Comparison of ENCODE assay signal across 12 cellular contexts in the genomic region with DNA sequence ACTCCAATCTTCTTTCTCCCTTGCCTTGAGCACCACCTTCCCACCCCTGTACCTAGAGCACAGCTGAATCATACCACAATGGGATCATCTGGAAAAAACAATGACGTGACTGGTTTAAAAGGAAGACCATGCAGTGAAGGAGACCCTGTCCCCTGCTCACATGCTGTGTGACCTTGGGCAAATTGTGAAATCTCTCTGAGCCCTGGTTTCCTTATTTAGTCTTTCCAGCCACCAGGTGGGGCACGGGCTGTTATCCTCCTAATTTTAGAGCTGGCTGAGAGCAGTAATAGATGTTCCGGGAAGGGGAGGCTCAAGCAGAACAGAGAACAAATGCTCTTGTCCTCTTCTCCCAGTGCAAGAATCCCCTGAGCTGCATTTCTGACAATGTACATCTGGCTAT.
DNase-seq lines count a peak whose midpoint lies in the region; ATAC-seq and TF ChIP-seq lines count a peak whose summit lies in the region.
"Had no signal": no experiment of that assay in that cellular context is flagged by ENCODE, and none has a peak within 500 bp of the region (broad histone marks: within the 10 kb centered on the region; RNA-seq: fewer than 3 reads in every experiment).

No MANE protein-coding gene starts in this region.

- H3K9me2 ChIP-seq in HCT116 (ENCODE audit: insufficient read depth), result no peaks in the 10 kb centered on the region

- no TSS peak for BruUV-seq in HCT116 (replicated peaks; lab: Mats Ljungman, UMichigan)

- H3K4me2 ChIP-seq in HCT116 (ENCODE audit: low read length), result no peak overlapping the region

- H3K9me3 ChIP-seq in HCT116 (ENCODE audit: control insufficient read depth in 1 of 2, insufficient read depth in 1 of 2, low read depth in 1 of 2, low read length in 2 of 2) (no peaks in the 10 kb centered on the region), T-helper 17 cell (ENCODE audit: control insufficient read depth, low read length, poor library complexity, severe bottlenecking) (no peaks in the 10 kb centered on the region), Peyer's patch (no peaks in the 10 kb centered on the region)

- TF ChIP-seq POLR2A in HCT116 (IDR thresholded peaks at IDR 0.05; ENCODE audit: borderline replicate concordance, extremely low read depth, insufficient read depth, insufficient read length) (no peak), Peyer's patch (IDR thresholded peaks at IDR 0.05) (no peak)

- H3K4me3 ChIP-seq in HCT116 (replicated peaks in 1 of 2; ENCODE audit: low read depth in 1 of 2, low read length in 2 of 2), result no peak overlapping the region
- H3K4me3 ChIP-seq in Peyer's patch, result no peak overlapping the region

- TF ChIP-seq CTCF in HCT116 (IDR thresholded peaks at IDR 0.05 in 2 of 3, conservative IDR thresholded peaks at IDR 0.05 in 1 of 3; ENCODE audit: borderline replicate concordance in 1 of 3, insufficient read depth in 1 of 3, low read depth in 2 of 3, low read length in 2 of 3) (peak; percentile 21 to 41 (median 24); a peak in 3 of 6 replicates), foreskin keratinocyte (conservative IDR thresholded peaks at IDR 0.05) (peak; percentile 34), progenitor cell of endocrine pancreas (IDR thresholded peaks at IDR 0.05; ENCODE audit: unreplicated experiment) (peak; percentile 22), Peyer's patch (IDR thresholded peaks at IDR 0.05) (no peak)

- CTCF ChIA-PET in HCT116 (lab: Charles Lee), result interaction anchor here (0.5 kb wide), 1 partner anchor 426 kb away, joined by 4 read pairs; no protein-coding TSS in a partner anchor

- no peaks in the 10 kb centered on the region for H3K79me2 ChIP-seq in HCT116 (ENCODE audit: insufficient read depth, low read length)

- POLR2A ChIA-PET in HCT116 (lab: Charles Lee), result no interaction called here

- H3K36me3 ChIP-seq in HCT116 (ENCODE audit: control insufficient read depth in 1 of 2, insufficient read depth in 2 of 2, low read length in 2 of 2) (no peaks in the 10 kb centered on the region), Peyer's patch (no peaks in the 10 kb centered on the region)

- no peak overlapping the region for H3K9ac ChIP-seq in HCT116 (ENCODE audit: low read length)

- ATAC-seq in HCT116 (peak; percentile 49; the same call in 1 of the 2 replicates), T-helper 17 cell (no peak), foreskin keratinocyte (no peak), HG02885 (IDR thresholded peaks at IDR 0.05; ENCODE audit: poor library complexity, unreplicated experiment) (no peak), HG02870 (IDR thresholded peaks at IDR 0.05; ENCODE audit: unreplicated experiment) (no peak)

- peaks cover 4% of the 10 kb centered on the region for H3K36me3 Mint-ChIP-seq in T-helper 17 cell (ENCODE audit: low read depth)
- H3K36me3 Mint-ChIP-seq in progenitor cell of endocrine pancreas (ENCODE audit: insufficient read depth), result no peaks in the 10 kb centered on the region

- H3K27ac Mint-ChIP-seq in T-helper 17 cell (peak overlapping the region; percentile 44), progenitor cell of endocrine pancreas (no peak overlapping the region)
- H3K27ac Mint-ChIP-seq: T-helper 2 cell treated with Interferon-gamma antibody and Interleukin-4, amounts not matched to agents 5 μg/mL and 100 μg/mL, for 36 hours had no signal

- peaks cover 36% of the 10 kb centered on the region for H3K27me3 Mint-ChIP-seq in T-helper 17 cell
- peaks cover 34% of the 10 kb centered on the region for H3K27me3 Mint-ChIP-seq in progenitor cell of endocrine pancreas

- RAD21 ChIA-PET in HCT116 (lab: Charles Lee; ENCODE audit: low non-redundant PET in 1 of 2, low total read pairs in 2 of 2, uncharacterized antibody in 2 of 2, unreplicated experiment in 2 of 2), result no interaction called here

- H3K4me3 Mint-ChIP-seq in T-helper 17 cell (no peak overlapping the region), progenitor cell of endocrine pancreas (ENCODE audit: low read depth) (no peak overlapping the region)
- H3K4me3 Mint-ChIP-seq: T-helper 2 cell treated with Interferon-gamma antibody and Interleukin-4, amounts not matched to agents 5 μg/mL and 100 μg/mL, for 36 hours had no signal

- intact Hi-C loops in HCT116 (cut with micrococcal nuclease), result loop anchor here (10.0 kb wide), 1 partner anchor 423 kb away; no protein-coding TSS in a partner anchor

- peak; percentile 46 for TF ChIP-seq RAD21 in HCT116 (IDR thresholded peaks at IDR 0.05; ENCODE audit: low read depth)

- no peak for DNase-seq in HCT116 (ENCODE audit: low read depth, low spot score)
- no peak for DNase-seq in T-helper 17 cell
- DNase-seq in foreskin keratinocyte, result no peak
- no peak for DNase-seq in progenitor cell of endocrine pancreas (ENCODE audit: low spot score, unreplicated experiment)
- DNase-seq in NAMALWA (ENCODE audit: low spot score), result no peak
- DNase-seq in Peyer's patch, result no peak
- DNase-seq: activated T-cell treated with anti-CD3 and anti-CD28 coated beads, Interleukin-2, amount 50 U/mL, for 48 hours; GF-D8; NCI-H510A had no signal

- no peak overlapping the region for H3K27ac ChIP-seq in HCT116 (ENCODE audit: low read depth, low read length)
- no peak overlapping the region for H3K27ac ChIP-seq in foreskin keratinocyte
- H3K27ac ChIP-seq in Peyer's patch, result no peak overlapping the region

- H4K20me1 ChIP-seq in HCT116 (ENCODE audit: insufficient read depth), result no peaks in the 10 kb centered on the region

- H2AFZ ChIP-seq in HCT116 (ENCODE audit: low read depth, low read length, poor library complexity, severe bottlenecking), result no peak overlapping the region

- H3K27me3 ChIP-seq in HCT116 (ENCODE audit: insufficient read depth, low read length) (peaks cover 3% of the 10 kb centered on the region; the same call in 1 of the 2 replicates), foreskin keratinocyte (peaks cover 18% of the 10 kb centered on the region), Peyer's patch (no peaks in the 10 kb centered on the region)

- H3K4me1 ChIP-seq in HCT116 (ENCODE audit: control insufficient read depth in 1 of 2, insufficient read depth in 2 of 2, low read length in 2 of 2) (no peaks in the 10 kb centered on the region), foreskin keratinocyte (no peaks in the 10 kb centered on the region), Peyer's patch (no peaks in the 10 kb centered on the region)

- peaks cover 2% of the 10 kb centered on the region for H3K4me1 Mint-ChIP-seq in T-helper 17 cell
- H3K4me1 Mint-ChIP-seq in progenitor cell of endocrine pancreas (ENCODE audit: low read depth), result peaks cover 4% of the 10 kb centered on the region

- no peaks in the 10 kb centered on the region for H3K9me3 Mint-ChIP-seq in progenitor cell of endocrine pancreas (ENCODE audit: low read depth)
- H3K9me3 Mint-ChIP-seq: T-helper 2 cell treated with Interferon-gamma antibody and Interleukin-4, amounts not matched to agents 5 μg/mL and 100 μg/mL, for 36 hours had no signal

TF ChIP-seq in HCT116, 20 proteins besides CTCF, POLR2A, EP300 and RAD21:
- TF ChIP-seq MAX (IDR thresholded peaks at IDR 0.05) (no peak), CEBPB (IDR thresholded peaks at IDR 0.05; ENCODE audit: low read depth) (no peak), ZFX (IDR thresholded peaks at IDR 0.05) (no peak), SP1 (IDR thresholded peaks at IDR 0.05; ENCODE audit: low read depth) (no peak)
- TF ChIP-seq, protein P1, sequence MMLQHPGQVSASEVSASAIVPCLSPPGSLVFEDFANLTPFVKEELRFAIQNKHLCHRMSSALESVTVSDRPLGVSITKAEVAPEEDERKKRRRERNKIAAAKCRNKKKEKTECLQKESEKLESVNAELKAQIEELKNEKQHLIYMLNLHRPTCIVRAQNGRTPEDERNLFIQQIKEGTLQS (IDR thresholded peaks at IDR 0.05), result no peak

Comparison
In these comparisons a context has a peak if more than half of its experiments do, and no peak if none do; other contexts are left out.
1. CTCF ChIP-seq: peak in HCT116 (3 of 3), foreskin keratinocyte (single experiment) and progenitor cell of endocrine pancreas (single experiment); none in Peyer's patch (0 of 6).